ENCODE assay signal across 22 cellular contexts in the genomic region with DNA sequence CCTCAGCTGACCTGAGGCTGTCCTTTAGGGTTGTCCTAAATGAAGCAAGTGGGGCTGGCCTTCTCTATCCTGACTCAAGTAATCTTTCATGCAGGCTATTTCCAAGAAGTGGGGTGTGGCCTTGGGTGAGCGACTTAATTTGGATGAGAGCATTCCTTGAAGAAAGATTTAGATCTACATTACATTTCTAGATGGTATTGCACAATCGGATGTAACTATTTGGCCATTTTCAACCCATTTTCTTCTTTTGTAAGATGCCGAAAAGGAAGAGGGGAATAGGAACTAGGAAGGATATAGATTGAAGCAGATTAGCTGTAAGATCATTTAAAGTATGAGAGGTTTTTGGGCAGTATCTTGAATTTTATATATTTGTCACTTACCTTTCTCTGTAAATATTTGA.
DNase-seq lines count a peak whose midpoint lies in the region; ATAC-seq, FAIRE-seq and TF ChIP-seq lines count a peak whose summit lies in the region.
"Had no signal": no experiment of that assay in that cellular context is flagged by ENCODE, and none has a peak within 500 bp of the region (broad histone marks: within the 10 kb centered on the region; RNA-seq: fewer than 3 reads in every experiment).

No MANE protein-coding gene starts in this region.

- CTCF ChIA-PET in IMR-90 (lab: Yijun Ruan, JAX): interaction anchor here (0.7 kb wide), 1 partner anchor 54 kb away, joined by 4 read pairs; no protein-coding TSS in a partner anchor

- H3K4me3 ChIP-seq in IMR-90 (ENCODE audit: insufficient read depth, low read depth, low read length) (no peak overlapping the region), adipocyte (ENCODE audit: low read length) (no peak overlapping the region), osteoblast (ENCODE audit: insufficient read depth, low read length) (no peak overlapping the region), right cardiac atrium (ENCODE audit: low read length) (no peak overlapping the region)
- H3K4me3 ChIP-seq: BLaER1 had no signal

- no peak overlapping the region for H2BK15ac ChIP-seq in IMR-90 (ENCODE audit: low read depth, low read length)

- no TSS peak for BruUV-seq in IMR-90 (replicated peaks; lab: Mats Ljungman, UMichigan)

- H3K4me2 ChIP-seq in IMR-90 (ENCODE audit: low read depth, low read length) (no peak overlapping the region), osteoblast (ENCODE audit: insufficient read depth, low read length) (no peak overlapping the region)
- H3K4me2 ChIP-seq: BLaER1 had no signal

- TF ChIP-seq CTCF in D721Med (IDR thresholded peaks at IDR 0.05; ENCODE audit: insufficient read depth, missing control alignments) (no peak), IMR-90 (conservative IDR thresholded peaks at IDR 0.05; ENCODE audit: low read depth, low read length) (no peak), osteoblast (IDR thresholded peaks at IDR 0.05; ENCODE audit: extremely low read depth, low read depth, low read length) (no peak), mesothelial cell of epicardium (IDR thresholded peaks at IDR 0.05; ENCODE audit: unreplicated experiment) (no peak)

- H3K23ac ChIP-seq in IMR-90 (ENCODE audit: low read depth, low read length): no peak overlapping the region

- intact Hi-C loops in IMR-90 (cut with micrococcal nuclease): no loop called here
- intact Hi-C loops in right cardiac atrium (cut with DNase I): no loop called here

- POLR2A ChIA-PET in IMR-90 (lab: Charles Lee; ENCODE audit: unreplicated experiment): no interaction called here

- no peak for TF ChIP-seq POLR2A in IMR-90 (IDR thresholded peaks at IDR 0.05; ENCODE audit: low read depth, low read length)

- dilution Hi-C loops in IMR-90 (cut with HindIII; ENCODE audit: low sequenced_read_pairs, unreplicated experiment): no loop called here

- H3K9ac ChIP-seq in IMR-90 (ENCODE audit: low read depth, low read length) (no peak overlapping the region), adipocyte (ENCODE audit: low read length) (no peak overlapping the region)
- H3K9ac ChIP-seq: BLaER1 had no signal

- H2BK20ac ChIP-seq in IMR-90 (ENCODE audit: low read depth, low read length): no peak overlapping the region

- no peak overlapping the region for H3K4me3 Mint-ChIP-seq in mesothelial cell of epicardium
- H3K4me3 Mint-ChIP-seq: CD14-positive monocyte; CD4-positive, alpha-beta memory T cell; CD4-positive, CD25-positive, alpha-beta regulatory T cell; CD8-positive, alpha-beta memory T cell had no signal

- H3K79me2 ChIP-seq in osteoblast (ENCODE audit: insufficient read depth, low read length): no peaks in the 10 kb centered on the region

- TF ChIP-seq RAD21 in IMR-90 (IDR thresholded peaks at IDR 0.05; ENCODE audit: low read length): no peak

- no peak overlapping the region for H2AK5ac ChIP-seq in IMR-90 (ENCODE audit: low read depth, low read length)

- H3K4me1 Mint-ChIP-seq in mesothelial cell of epicardium: peaks cover 5% of the 10 kb centered on the region
- H3K4me1 Mint-ChIP-seq: CD14-positive monocyte; CD4-positive, alpha-beta memory T cell; CD4-positive, CD25-positive, alpha-beta regulatory T cell; CD8-positive, alpha-beta memory T cell had no signal

- no peak overlapping the region for H3K27ac Mint-ChIP-seq in mesothelial cell of epicardium
- H3K27ac Mint-ChIP-seq: CD14-positive monocyte; CD4-positive, alpha-beta memory T cell; CD4-positive, CD25-positive, alpha-beta regulatory T cell; CD8-positive, alpha-beta memory T cell had no signal

- H2BK5ac ChIP-seq in IMR-90 (ENCODE audit: low read depth, low read length, poor library complexity, severe bottlenecking): no peak overlapping the region

- in situ Hi-C loops in IMR-90 (cut with MboI; ENCODE audit: low sequenced_read_pairs): no loop called here

- no peak overlapping the region for H4K5ac ChIP-seq in IMR-90 (ENCODE audit: low read depth, low read length)

- H3K36me3 ChIP-seq in IMR-90 (ENCODE audit: control insufficient read depth, insufficient read depth, low read length) (no peaks in the 10 kb centered on the region), adipocyte (ENCODE audit: control insufficient read depth, insufficient read depth, low read length, severe bottlenecking) (no peaks in the 10 kb centered on the region), osteoblast (ENCODE audit: insufficient read depth, low read length) (no peaks in the 10 kb centered on the region)
- H3K36me3 ChIP-seq: BE2C, BLaER1 had no signal

- H3K9me3 ChIP-seq in IMR-90 (ENCODE audit: control insufficient read depth, insufficient read depth, low read length) (peaks cover 8% of the 10 kb centered on the region; the same call in 1 of the 2 replicates), adipocyte (ENCODE audit: control insufficient read depth, low read length) (no peaks in the 10 kb centered on the region), osteoblast (ENCODE audit: low read depth, low read length) (peaks cover 4% of the 10 kb centered on the region), right cardiac atrium (ENCODE audit: control insufficient read depth, low read length) (no peaks in the 10 kb centered on the region)
- H3K9me3 ChIP-seq: BE2C had no signal

- FAIRE-seq in D721Med (lab: Jason Lieb, UNC): peak; percentile 35
- FAIRE-seq: A204.1, G401.6, GM12891, GM19239 had no signal

- H3K56ac ChIP-seq in IMR-90 (ENCODE audit: extremely low read depth, insufficient read depth, low read length): no peak overlapping the region

- H3K4me1 ChIP-seq in IMR-90 (ENCODE audit: control insufficient read depth, insufficient read depth, low read length) (no peaks in the 10 kb centered on the region), adipocyte (ENCODE audit: control insufficient read depth, insufficient read depth, low read length) (no peaks in the 10 kb centered on the region), osteoblast (ENCODE audit: insufficient read depth, low read length) (no peaks in the 10 kb centered on the region), right cardiac atrium (ENCODE audit: control insufficient read depth, insufficient read depth, low read length) (no peaks in the 10 kb centered on the region)
- H3K4me1 ChIP-seq: BE2C, BLaER1 had no signal

- no peaks in the 10 kb centered on the region for H4K20me1 ChIP-seq in IMR-90 (ENCODE audit: insufficient read depth, low read length)
- H4K20me1 ChIP-seq in osteoblast (ENCODE audit: insufficient read depth, low read length): no peaks in the 10 kb centered on the region
- H4K20me1 ChIP-seq: BLaER1 had no signal

- no CpG with 5 or more reads among the region's 3 CpGs for WGBS in IMR-90 (ENCODE audit: extremely low coverage in 2 of 2, insufficient read length in 1 of 2), 2 experiments
- 80% methylated on average over 3 of the region's 3 CpGs for WGBS in right cardiac atrium

- H3K9me3 Mint-ChIP-seq in mesothelial cell of epicardium: peaks cover 23% of the 10 kb centered on the region

- peaks cover 2% of the 10 kb centered on the region for H3K27me3 Mint-ChIP-seq in mesothelial cell of epicardium (ENCODE audit: low read depth)
- H3K27me3 Mint-ChIP-seq: CD4-positive, alpha-beta memory T cell; CD4-positive, CD25-positive, alpha-beta regulatory T cell; CD8-positive, alpha-beta memory T cell had no signal

- H3K9me1 ChIP-seq in IMR-90 (ENCODE audit: insufficient read depth, low read length): no peaks in the 10 kb centered on the region

- H2AFZ ChIP-seq in IMR-90 (replicated peaks; ENCODE audit: low read length, poor library complexity) (no peak overlapping the region), osteoblast (ENCODE audit: low read length) (no peak overlapping the region)

- DNase-seq in D721Med (ENCODE audit: insufficient read length, low spot score) (no peak), IMR-90 (no peak), adipocyte (ENCODE audit: low read depth) (peak; percentile 10), osteoblast (ENCODE audit: insufficient read length, low spot score, missing footprints) (no peak), right cardiac atrium (no peak), mesothelial cell of epicardium (ENCODE audit: low spot score in 2 of 2, unreplicated experiment in 2 of 2) (no peak)
- DNase-seq: 8988T; ACHN; BE2C; C1 segment of cervical spinal cord; CD4-positive, alpha-beta memory T cell; CD4-positive, CD25-positive, alpha-beta regulatory T cell; CD8-positive, alpha-beta memory T cell; COR-L47; DMS79 treated with DMSO at 0.1 percent for 48 hours; GF-D8 had no signal

- no peak overlapping the region for H3K14ac ChIP-seq in IMR-90 (replicated peaks; ENCODE audit: low read depth, low read length)

- H3K79me1 ChIP-seq in IMR-90 (ENCODE audit: low read depth in 1 of 2, low read length in 2 of 2): no peaks in the 10 kb centered on the region

- H3K27me3 ChIP-seq in IMR-90 (ENCODE audit: control insufficient read depth, insufficient read depth, low read length) (no peaks in the 10 kb centered on the region), adipocyte (replicated peaks; ENCODE audit: control insufficient read depth, insufficient read depth, low read length) (no peaks in the 10 kb centered on the region), osteoblast (ENCODE audit: insufficient read depth, low read length) (no peaks in the 10 kb centered on the region), right cardiac atrium (ENCODE audit: control insufficient read depth, insufficient read depth) (no peaks in the 10 kb centered on the region)
- H3K27me3 ChIP-seq: BE2C, BLaER1 had no signal

- H3K4ac ChIP-seq in IMR-90 (ENCODE audit: low read depth, low read length): no peak overlapping the region

- no peak overlapping the region for H4K91ac ChIP-seq in IMR-90 (ENCODE audit: insufficient read depth, low read depth, low read length)

- ATAC-seq in IMR-90 (ENCODE audit: low read depth) (no peak), right cardiac atrium (no peak)

- no peak overlapping the region for H3K18ac ChIP-seq in IMR-90 (ENCODE audit: low read depth, low read length)

- H2BK120ac ChIP-seq in IMR-90 (ENCODE audit: low read depth, low read length): no peak overlapping the region

- H3K27ac ChIP-seq in IMR-90 (ENCODE audit: insufficient read depth, low read length) (no peak overlapping the region), osteoblast (ENCODE audit: low read depth, low read length) (no peak overlapping the region), right cardiac atrium (ENCODE audit: low read length) (no peak overlapping the region)
- H3K27ac ChIP-seq: BLaER1 had no signal

- no peak overlapping the region for H4K8ac ChIP-seq in IMR-90 (ENCODE audit: low read depth in 2 of 2, low read length in 2 of 2)

- no peak overlapping the region for H2AK9ac ChIP-seq in IMR-90 (replicated peaks; ENCODE audit: low read depth, low read length, poor library complexity)

- no peaks in the 10 kb centered on the region for H3K36me3 Mint-ChIP-seq in mesothelial cell of epicardium
- H3K36me3 Mint-ChIP-seq: CD14-positive monocyte; CD4-positive, alpha-beta memory T cell; CD4-positive, CD25-positive, alpha-beta regulatory T cell; CD8-positive, alpha-beta memory T cell had no signal

TF ChIP-seq in IMR-90, 13 proteins besides CTCF, POLR2A, EP300 and RAD21:
- TF ChIP-seq CHD1 (IDR thresholded peaks at IDR 0.05; ENCODE audit: low read depth, low read length): no peak
- peak; percentile 68 for TF ChIP-seq CEBPB (IDR thresholded peaks at IDR 0.05; ENCODE audit: low read depth, low read length)
